Comparison of ENCODE assay signal across 13 cellular contexts in the genomic region with DNA sequence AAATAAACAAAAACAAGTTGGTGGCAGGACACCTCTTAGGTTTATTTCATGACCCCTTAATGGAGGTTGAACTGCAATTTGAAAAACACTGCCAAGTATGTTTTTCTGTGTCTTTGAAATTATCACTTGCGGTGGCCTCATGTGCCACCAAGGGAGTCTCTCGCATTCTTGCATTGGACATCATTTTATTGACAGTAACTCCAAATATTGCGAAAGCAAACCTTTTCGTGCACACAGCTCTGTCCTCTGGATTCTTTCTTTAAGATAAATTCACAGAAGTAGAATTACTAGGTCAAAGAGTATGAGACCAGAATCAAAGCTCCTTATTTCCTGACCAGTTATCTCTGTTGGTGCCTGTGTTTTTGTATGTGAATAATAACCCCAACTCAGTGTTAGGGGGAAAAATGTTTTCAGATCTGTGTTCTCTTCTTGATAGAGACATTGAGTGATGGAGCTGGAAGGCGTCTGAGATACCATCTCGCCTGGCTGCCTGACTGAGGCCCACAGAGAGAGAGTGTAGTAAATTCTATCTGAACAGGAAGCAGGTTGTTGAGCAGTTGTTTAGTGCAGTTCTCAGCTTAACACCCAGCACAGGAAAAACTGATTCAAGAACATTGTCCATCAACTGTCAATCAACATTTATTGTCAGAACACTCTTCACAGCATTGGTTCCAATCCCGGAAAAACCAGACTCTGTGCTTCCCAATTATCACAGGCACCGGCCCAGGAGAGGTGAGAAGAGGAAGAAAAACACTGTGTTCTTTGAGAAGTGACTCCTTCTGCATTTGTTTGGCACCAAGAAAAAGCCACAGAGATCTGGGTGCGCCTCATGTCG. TPM values are rescaled to one million over a fixed set of nuclear protein-coding genes. Genes with fewer than 3 reads are reported as not detected.
DNase-seq lines count a peak whose midpoint lies in the region; TF ChIP-seq lines count a peak whose summit lies in the region.
"Had no signal": no experiment of that assay in that cellular context is flagged by ENCODE, and none has a peak within 500 bp of the region (broad histone marks: within the 10 kb centered on the region; RNA-seq: fewer than 3 reads in every experiment).

No MANE protein-coding gene starts in this region.

- H3K27ac Mint-ChIP-seq in T-helper 2 cell treated with Interferon-gamma antibody and Interleukin-4, amounts not matched to agents 5 μg/mL and 100 μg/mL, for 36 hours: peak overlapping the region; percentile 95

- in situ Hi-C loops in transverse colon (cut with MboI; ENCODE audit: low pct_ligation_motif_present in 1 of 4, low pct_unique_long_range_greater_than_20kb in 1 of 4, low sequenced_read_pairs in 3 of 4): no loop called here

- CTCF ChIA-PET in PC-9 (lab: Charles Lee): no interaction called here

- H4K20me1 ChIP-seq in hepatocyte (ENCODE audit: insufficient read depth, poor library complexity, severe bottlenecking) (no peaks in the 10 kb centered on the region), PC-9 (ENCODE audit: insufficient read depth) (no peaks in the 10 kb centered on the region)

- TF ChIP-seq CTCF in transverse colon (IDR thresholded peaks at IDR 0.05) (no peak), hepatocyte (IDR thresholded peaks at IDR 0.05; ENCODE audit: poor library complexity) (no peak), ovary (IDR thresholded peaks at IDR 0.05) (no peak), PC-9 (conservative IDR thresholded peaks at IDR 0.05) (no peak)

- no peak for TF ChIP-seq EP300 in transverse colon (IDR thresholded peaks at IDR 0.05; ENCODE audit: low read depth)
- TF ChIP-seq EP300 in ovary (IDR thresholded peaks at IDR 0.05): no peak

- TF ChIP-seq POLR2A in transverse colon (IDR thresholded peaks at IDR 0.05) (no peak), ovary (IDR thresholded peaks at IDR 0.05) (no peak)

- no peaks in the 10 kb centered on the region; the same call in 1 of the 2 replicates for H3F3A ChIP-seq in PC-9 (ENCODE audit: insufficient read depth, low read depth)

- no peaks in the 10 kb centered on the region for H3K9me3 Mint-ChIP-seq in T-helper 2 cell treated with Interferon-gamma antibody and Interleukin-4, amounts not matched to agents 5 μg/mL and 100 μg/mL, for 36 hours

- H3K4me1 ChIP-seq in transverse colon (peaks cover 0 to 7% (median 0%) of the 10 kb centered on the region in 4 donors), hepatocyte (ENCODE audit: insufficient read depth) (peaks cover 3% of the 10 kb centered on the region), ovary (ENCODE audit: insufficient read depth) (no peaks in the 10 kb centered on the region), PC-9 (replicated peaks; ENCODE audit: insufficient read depth) (0 out of 2 replicates have a peak, but pooled peaks cover 6% of the 10 kb centered on the region)
- H3K4me1 ChIP-seq: uterus had no signal

- H3K9me2 ChIP-seq in hepatocyte (replicated peaks; ENCODE audit: insufficient read depth) (no peaks in the 10 kb centered on the region), PC-9 (ENCODE audit: insufficient read depth) (no peaks in the 10 kb centered on the region)

- H3K27me3 Mint-ChIP-seq in T-helper 2 cell treated with Interferon-gamma antibody and Interleukin-4, amounts not matched to agents 5 μg/mL and 100 μg/mL, for 36 hours (ENCODE audit: low read depth): no peaks in the 10 kb centered on the region

- intact Hi-C loops in transverse colon (cut with DNase I; ENCODE audit: low total_unique reads): no loop called here
- intact Hi-C loops in ovary (cut with DNase I): no loop called here
- intact Hi-C loops in PC-9 (cut with micrococcal nuclease; ENCODE audit: unreplicated experiment): no loop called here

- H3K4me2 ChIP-seq in hepatocyte (no peak overlapping the region), PC-9 (no peak overlapping the region)

- H3K4me3 ChIP-seq in transverse colon (no peak overlapping the region), hepatocyte (no peak overlapping the region), ovary (no peak overlapping the region), PC-9 (no peak overlapping the region)
- H3K4me3 ChIP-seq: uterus had no signal

- no peaks in the 10 kb centered on the region for H3K36me3 ChIP-seq in transverse colon
- no peaks in the 10 kb centered on the region for H3K36me3 ChIP-seq in hepatocyte (replicated peaks; ENCODE audit: insufficient read depth, low read depth)
- no peaks in the 10 kb centered on the region for H3K36me3 ChIP-seq in ovary
- H3K36me3 ChIP-seq in PC-9 (ENCODE audit: low read depth): no peaks in the 10 kb centered on the region
- H3K36me3 ChIP-seq: uterus had no signal

- H3K27me3 ChIP-seq in transverse colon (no peaks in the 10 kb centered on the region), hepatocyte (no peaks in the 10 kb centered on the region), ovary (no peaks in the 10 kb centered on the region), PC-9 (ENCODE audit: insufficient read depth, low read depth) (no peaks in the 10 kb centered on the region; the same call in 1 of the 2 replicates)
- H3K27me3 ChIP-seq: uterus had no signal

- DNase-seq in activated naive CD4-positive, alpha-beta T cell treated with Interleukin-2 at 50 U/mL for 16 hours: peak; percentile 31
- DNase-seq in activated naive CD4-positive, alpha-beta T cell treated with anti-CD3 and anti-CD28 coated beads, Interleukin-2, amount 50 U/mL, for 16 hours: no peak
- peak; percentile 40 for DNase-seq in T-helper 2 cell treated with Interferon-gamma antibody and Interleukin-4, amounts not matched to agents 5 μg/mL and 100 μg/mL, for 36 hours (ENCODE audit: low spot score)
- peak; percentile 25 for DNase-seq in effector CD4-positive, alpha-beta T cell
- no peak for DNase-seq in transverse colon
- DNase-seq in hepatocyte (ENCODE audit: low spot score): no peak
- DNase-seq in ovary: no peak
- DNase-seq in PC-9: no peak
- DNase-seq: hippocampal formation, MM.1S, NCI-H226, right cardiac atrium, uterus had no signal

- H3K79me2 ChIP-seq in hepatocyte: peaks cover 3% of the 10 kb centered on the region
- no peaks in the 10 kb centered on the region for H3K79me2 ChIP-seq in PC-9 (ENCODE audit: low read depth)

- H3K9me3 ChIP-seq in transverse colon (no peaks in the 10 kb centered on the region), hepatocyte (ENCODE audit: low read depth) (no peaks in the 10 kb centered on the region), ovary (no peaks in the 10 kb centered on the region), PC-9 (ENCODE audit: insufficient read depth, low read depth) (no peaks in the 10 kb centered on the region)
- H3K9me3 ChIP-seq: uterus had no signal

- H3K4me3 Mint-ChIP-seq in T-helper 2 cell treated with Interferon-gamma antibody and Interleukin-4, amounts not matched to agents 5 μg/mL and 100 μg/mL, for 36 hours: peak overlapping the region; percentile 70

- WGBS in transverse colon (ENCODE audit: low coverage in 1 of 2), 2 donors: 48 to 60% methylated on average over 3 to 10 of the region's 10 CpGs
- 84% methylated on average over 10 of the region's 10 CpGs for WGBS in hepatocyte (ENCODE audit: low lambda C conversion rate, missing lambda C conversion rate)
- WGBS in ovary, 3 donors: 68 to 76% (median 76%) methylated on average over 10 of the region's 10 CpGs

- H3K27ac ChIP-seq in transverse colon: peak overlapping the region; percentile 16 to 58 (median 47)
- H3K27ac ChIP-seq in hepatocyte: no peak overlapping the region
- H3K27ac ChIP-seq in ovary: no peak overlapping the region
- H3K27ac ChIP-seq in PC-9: no peak overlapping the region
- H3K27ac ChIP-seq: uterus had no signal

- H2AFZ ChIP-seq in hepatocyte (no peak overlapping the region), PC-9 (no peak overlapping the region)

- H3K36me3 Mint-ChIP-seq in T-helper 2 cell treated with Interferon-gamma antibody and Interleukin-4, amounts not matched to agents 5 μg/mL and 100 μg/mL, for 36 hours (ENCODE audit: low read depth): peaks cover 6% of the 10 kb centered on the region

- POLR2A ChIA-PET in PC-9 (lab: Charles Lee; ENCODE audit: unreplicated experiment): interaction anchor here (0.6 kb wide), 2 partner anchors 16 to 28 kb away, joined by 6 to 10 read pairs; no protein-coding TSS in a partner anchor

- no TSS peak for BruUV-seq in PC-9 (replicated peaks; lab: Mats Ljungman, UMichigan)

- H3K4me1 Mint-ChIP-seq in T-helper 2 cell treated with Interferon-gamma antibody and Interleukin-4, amounts not matched to agents 5 μg/mL and 100 μg/mL, for 36 hours (ENCODE audit: low read depth): peaks cover 49% of the 10 kb centered on the region

RNA-seq across cellular contexts. Expression of gene CCDC167, which starts 2.2 kb away (rescaled TPM):
- total RNA-seq in transverse colon: 10 to 100 TPM in 2 of 4 donors, not detected in 2; 16.9 to 21.8 TPM
- 17.8 and 32.5 TPM in 2 replicates for total RNA-seq in hepatocyte
- 60.5 and 66.1 TPM in 2 replicates for polyA plus RNA-seq in hepatocyte
- total RNA-seq in ovary: 10 to 100 TPM in 1 of 7 donors, 1 to 10 TPM in 6; 4.4 to 21.9 (median 8.1) TPM
- polyA plus RNA-seq in ovary: 10 to 100 TPM; 11.0 to 13.5 TPM
- total RNA-seq in PC-9 (2021): 29.4 and 33.5 TPM in 2 replicates

Comparison
In these comparisons a context has a peak if more than half of its experiments do, and no peak if none do; other contexts are left out.
1. DNase-seq: peak in activated naive CD4-positive, alpha-beta T cell treated with Interleukin-2 at 50 U/mL for 16 hours (single experiment), T-helper 2 cell treated with Interferon-gamma antibody and Interleukin-4, amounts not matched to agents 5 μg/mL and 100 μg/mL, for 36 hours (single experiment) and effector CD4-positive, alpha-beta T cell (single experiment); none in activated naive CD4-positive, alpha-beta T cell treated with anti-CD3 and anti-CD28 coated beads, Interleukin-2, amount 50 U/mL, for 16 hours (single experiment), transverse colon (single experiment), hepatocyte (single experiment), ovary (0 of 5) and PC-9 (0 of 2).
2. H3K27ac ChIP-seq: peak in transverse colon (4 of 4); none in hepatocyte (single experiment), ovary (0 of 2) and PC-9 (single experiment).